ENCODE assay signal across 8 cellular contexts in genomic region chr1:170010443-170010842, GRCh38.
DNase-seq lines count a peak whose midpoint lies in the region; ATAC-seq, FAIRE-seq and TF ChIP-seq lines count a peak whose summit lies in the region.
"Had no signal": no experiment of that assay in that cellular context is flagged by ENCODE, and none has a peak within 500 bp of the region (broad histone marks: within the 10 kb centered on the region; RNA-seq: fewer than 3 reads in every experiment).

No MANE protein-coding gene starts in this region.

- no peak overlapping the region for H2AFZ ChIP-seq in mesenchymal stem cell (ENCODE audit: low read depth, low read length)

- no peak overlapping the region for H3K4me3 ChIP-seq in mesenchymal stem cell (ENCODE audit: insufficient read depth in 1 of 2, low read depth in 1 of 2, low read length in 2 of 2)

- no peak overlapping the region for H3K27ac Mint-ChIP-seq in activated CD8-positive, alpha-beta memory T cell treated with anti-CD3 and anti-CD28 coated beads, Interleukin-2, amount 10 ng/mL, durations not matched to agents 7 days and 5 days
- H3K27ac Mint-ChIP-seq: naive thymus-derived CD4-positive, alpha-beta T cell had no signal

- no peak overlapping the region for H2BK120ac ChIP-seq in mesenchymal stem cell (ENCODE audit: low read depth, low read length)

- no peak overlapping the region for H4K8ac ChIP-seq in mesenchymal stem cell (ENCODE audit: low read length)

- H3K18ac ChIP-seq in mesenchymal stem cell (ENCODE audit: low read depth in 1 of 2, low read length in 2 of 2) = no peak overlapping the region

- H3K36me3 Mint-ChIP-seq in activated CD8-positive, alpha-beta memory T cell treated with anti-CD3 and anti-CD28 coated beads, Interleukin-2, amount 10 ng/mL, durations not matched to agents 7 days and 5 days = peaks cover 34% of the 10 kb centered on the region
- H3K36me3 Mint-ChIP-seq in activated T-cell treated with anti-CD3 and anti-CD28 coated beads, Interleukin-2, amount 50 U/mL, for 4 hours (ENCODE audit: insufficient read depth) = peaks cover 32% of the 10 kb centered on the region

- H3K4me1 Mint-ChIP-seq in activated CD8-positive, alpha-beta memory T cell treated with anti-CD3 and anti-CD28 coated beads, Interleukin-2, amount 10 ng/mL, durations not matched to agents 7 days and 5 days = no peaks in the 10 kb centered on the region
- no peaks in the 10 kb centered on the region for H3K4me1 Mint-ChIP-seq in activated T-cell treated with anti-CD3 and anti-CD28 coated beads, Interleukin-2, amount 50 U/mL, for 4 hours (ENCODE audit: low read depth)

- H3K4ac ChIP-seq in mesenchymal stem cell (ENCODE audit: low read depth in 1 of 2, low read length in 2 of 2) = no peak overlapping the region

- H3K23ac ChIP-seq in mesenchymal stem cell (ENCODE audit: low read length in 2 of 2) = no peak overlapping the region

- ATAC-seq in activated CD8-positive, alpha-beta memory T cell treated with anti-CD3 and anti-CD28 coated beads, Interleukin-2, amount 10 ng/mL, durations not matched to agents 7 days and 5 days = no peak
- no peak for ATAC-seq in activated T-cell treated with anti-CD3 and anti-CD28 coated beads, Interleukin-2, amount 50 U/mL, for 4 hours
- ATAC-seq in HG02798 (IDR thresholded peaks at IDR 0.05; ENCODE audit: poor library complexity, unreplicated experiment) = no peak
- ATAC-seq: naive thymus-derived CD4-positive, alpha-beta T cell had no signal

- CTCF ChIA-PET in activated CD8-positive, alpha-beta memory T cell treated with anti-CD3 and anti-CD28 coated beads, Interleukin-2, amount 10 ng/mL, durations not matched to agents 7 days and 5 days (lab: Charles Lee) = no interaction called here

- no peak overlapping the region for H4K91ac ChIP-seq in mesenchymal stem cell (ENCODE audit: low read length)

- H3K79me1 ChIP-seq in mesenchymal stem cell (replicated peaks; ENCODE audit: low read length, poor library complexity, severe bottlenecking) = no peaks in the 10 kb centered on the region

- no peaks in the 10 kb centered on the region for H3K27me3 ChIP-seq in mesenchymal stem cell (ENCODE audit: control insufficient read depth in 1 of 2, insufficient read depth in 1 of 2, low read length in 2 of 2)

- H3K4me2 ChIP-seq in mesenchymal stem cell (ENCODE audit: low read length, poor library complexity, severe bottlenecking) = no peak overlapping the region

- no peak overlapping the region for H3K14ac ChIP-seq in mesenchymal stem cell (ENCODE audit: low read length in 2 of 2)

- TF ChIP-seq CTCF in LNCAP (IDR thresholded peaks at IDR 0.05) = peak; percentile 64

- peaks cover 9% of the 10 kb centered on the region for H3K9me3 Mint-ChIP-seq in activated CD8-positive, alpha-beta memory T cell treated with anti-CD3 and anti-CD28 coated beads, Interleukin-2, amount 10 ng/mL, durations not matched to agents 7 days and 5 days (ENCODE audit: low read depth)
- no peaks in the 10 kb centered on the region for H3K9me3 Mint-ChIP-seq in activated T-cell treated with anti-CD3 and anti-CD28 coated beads, Interleukin-2, amount 50 U/mL, for 4 hours

- no peak overlapping the region for H3K4me3 Mint-ChIP-seq in activated CD8-positive, alpha-beta memory T cell treated with anti-CD3 and anti-CD28 coated beads, Interleukin-2, amount 10 ng/mL, durations not matched to agents 7 days and 5 days
- no peak overlapping the region for H3K4me3 Mint-ChIP-seq in activated T-cell treated with anti-CD3 and anti-CD28 coated beads, Interleukin-2, amount 50 U/mL, for 4 hours
- H3K4me3 Mint-ChIP-seq: naive thymus-derived CD4-positive, alpha-beta T cell had no signal

- H3K9ac ChIP-seq in mesenchymal stem cell (ENCODE audit: low read length) = peak overlapping the region; percentile 74

- H3K4me1 ChIP-seq in mesenchymal stem cell (ENCODE audit: control insufficient read depth, insufficient read depth, low read depth, low read length) = no peaks in the 10 kb centered on the region

- no peak overlapping the region for H3K27ac ChIP-seq in mesenchymal stem cell (ENCODE audit: low read length, poor library complexity, severe bottlenecking)

- H3K27me3 Mint-ChIP-seq in activated CD8-positive, alpha-beta memory T cell treated with anti-CD3 and anti-CD28 coated beads, Interleukin-2, amount 10 ng/mL, durations not matched to agents 7 days and 5 days = no peaks in the 10 kb centered on the region
- H3K27me3 Mint-ChIP-seq in activated T-cell treated with anti-CD3 and anti-CD28 coated beads, Interleukin-2, amount 50 U/mL, for 4 hours (ENCODE audit: low read depth) = no peaks in the 10 kb centered on the region
- H3K27me3 Mint-ChIP-seq: naive thymus-derived CD4-positive, alpha-beta T cell had no signal

- no CpG with 5 or more reads among the region's 1 CpG for WGBS in mesenchymal stem cell

- no peak overlapping the region for H2AK5ac ChIP-seq in mesenchymal stem cell (ENCODE audit: low read length, severe bottlenecking)

- FAIRE-seq in G401.6 (lab: Jason Lieb, UNC) = peak; percentile 8

- peak; percentile 28 for DNase-seq in amniotic epithelial cell (ENCODE audit: low read depth)
- peak; percentile 43 for DNase-seq in mesenchymal stem cell
- DNase-seq in activated CD8-positive, alpha-beta memory T cell treated with anti-CD3 and anti-CD28 coated beads, Interleukin-2, amount 10 ng/mL, durations not matched to agents 7 days and 5 days = no peak
- DNase-seq in activated T-cell treated with anti-CD3 and anti-CD28 coated beads, Interleukin-2, amount 50 U/mL, for 4 hours = no peak

- no peak overlapping the region for H2BK5ac ChIP-seq in mesenchymal stem cell (ENCODE audit: low read depth, low read length, poor library complexity, severe bottlenecking)

- no peak overlapping the region for H2BK12ac ChIP-seq in mesenchymal stem cell (ENCODE audit: low read length in 2 of 2)

- H3K36me3 ChIP-seq in mesenchymal stem cell (ENCODE audit: control insufficient read depth in 1 of 2, insufficient read depth in 2 of 2, low read depth in 1 of 2, low read length in 2 of 2) = peaks cover 0 to 35% of the 10 kb centered on the region in 2 experiments

- H3K9me3 ChIP-seq in mesenchymal stem cell (ENCODE audit: control insufficient read depth, low read length) = peaks cover 5% of the 10 kb centered on the region

- no peak overlapping the region for H2BK15ac ChIP-seq in mesenchymal stem cell (ENCODE audit: low read depth, poor library complexity, severe bottlenecking)

Comparison
In these comparisons a context has a peak if more than half of its experiments do, and no peak if none do; other contexts are left out.
1. DNase-seq: peak in amniotic epithelial cell (single experiment) and mesenchymal stem cell (single experiment); none in activated CD8-positive, alpha-beta memory T cell treated with anti-CD3 and anti-CD28 coated beads, Interleukin-2, amount 10 ng/mL, durations not matched to agents 7 days and 5 days (single experiment) and activated T-cell treated with anti-CD3 and anti-CD28 coated beads, Interleukin-2, amount 50 U/mL, for 4 hours (single experiment).